In the genomic region with DNA sequence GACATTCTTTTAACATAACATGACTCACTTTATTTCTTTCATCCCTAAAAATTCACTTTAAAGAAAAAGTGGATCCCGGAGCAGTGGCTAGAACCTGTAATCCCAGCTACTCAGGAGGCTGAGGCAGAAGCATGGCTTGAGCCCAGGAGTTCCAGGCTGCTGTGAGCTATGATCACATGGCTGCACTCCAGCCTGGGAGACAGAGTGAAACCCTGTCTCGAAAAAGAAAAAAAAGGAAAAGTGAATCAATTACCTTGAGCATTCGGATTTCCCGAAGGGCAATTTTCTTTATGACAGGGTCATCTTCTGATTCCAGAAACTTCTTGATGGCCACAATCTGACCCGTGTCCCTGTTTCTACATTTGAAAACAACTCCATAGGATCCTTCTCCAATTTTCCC, we compare ENCODE assay signal across 8 cellular contexts. TPM values are rescaled to one million over a fixed set of nuclear protein-coding genes. Genes with fewer than 3 reads are reported as not detected.
DNase-seq lines count a peak whose midpoint lies in the region; ATAC-seq and TF ChIP-seq lines count a peak whose summit lies in the region.

No MANE protein-coding gene starts in this region.

- no peaks in the 10 kb centered on the region for H3K9me3 ChIP-seq in CD8-positive, alpha-beta T cell (ENCODE audit: low read length)
- H3K9me3 ChIP-seq in esophagus muscularis mucosa, result no peaks in the 10 kb centered on the region
- no peaks in the 10 kb centered on the region for H3K9me3 ChIP-seq in parathyroid adenoma (ENCODE audit: control insufficient read depth, low read length)

- H3K27ac Mint-ChIP-seq in CD8-positive, alpha-beta T cell, result no peak overlapping the region

- no peak for TF ChIP-seq CTCF in CD8-positive, alpha-beta T cell (IDR thresholded peaks at IDR 0.05)
- no peak for TF ChIP-seq CTCF in esophagus muscularis mucosa (IDR thresholded peaks at IDR 0.05)
- no peak for TF ChIP-seq CTCF in parathyroid adenoma (IDR thresholded peaks at IDR 0.05)

- H3K27me3 ChIP-seq in CD8-positive, alpha-beta T cell (ENCODE audit: insufficient read depth, low read length), result no peaks in the 10 kb centered on the region
- H3K27me3 ChIP-seq in esophagus muscularis mucosa, result peaks cover 0 to 5% (median 0%) of the 10 kb centered on the region in 4 donors
- H3K27me3 ChIP-seq in parathyroid adenoma (ENCODE audit: control insufficient read depth, insufficient read depth, low read length), result no peaks in the 10 kb centered on the region

- H3K36me3 Mint-ChIP-seq in CD8-positive, alpha-beta T cell, result peaks cover 2% of the 10 kb centered on the region

- H3K4me3 ChIP-seq in CD8-positive, alpha-beta T cell (ENCODE audit: low read depth, low read length), result no peak overlapping the region
- H3K4me3 ChIP-seq in esophagus muscularis mucosa, result peak overlapping the region; percentile 68 to 93 (median 76)
- no peak overlapping the region for H3K4me3 ChIP-seq in parathyroid adenoma (ENCODE audit: low read depth, low read length)

- H3K9ac ChIP-seq in parathyroid adenoma, result no peak overlapping the region

- POLR2A ChIA-PET in CD8-positive, alpha-beta T cell (lab: Charles Lee), result no interaction called here

- peak overlapping the region; percentile 5 for H3K4me2 ChIP-seq in parathyroid adenoma (ENCODE audit: low read length)

- H3K9me3 Mint-ChIP-seq in CD8-positive, alpha-beta T cell, result no peaks in the 10 kb centered on the region

- TF ChIP-seq EP300 in esophagus muscularis mucosa (IDR thresholded peaks at IDR 0.05), result no peak

- no peak for ATAC-seq in CD8-positive, alpha-beta T cell
- ATAC-seq in GM18505 (IDR thresholded peaks at IDR 0.05; ENCODE audit: unreplicated experiment) (no peak), GM18498 (IDR thresholded peaks at IDR 0.05; ENCODE audit: unreplicated experiment) (no peak)

- TF ChIP-seq POLR2A in esophagus muscularis mucosa (IDR thresholded peaks at IDR 0.05; ENCODE audit: low read depth) (no peak), GM18505 (IDR thresholded peaks at IDR 0.05; ENCODE audit: borderline replicate concordance, extremely low read depth, insufficient read depth, insufficient read length) (no peak)

- intact Hi-C loops in CD8-positive, alpha-beta T cell (cut with DNase I, micrococcal nuclease), result loop anchor here (5.0 kb wide), 1 partner anchor 33 kb away; no protein-coding TSS in a partner anchor
- intact Hi-C loops in esophagus muscularis mucosa (cut with DNase I), result loop anchor here (5.0 to 10.0 kb wide), 2 partner anchors 51 to 137 kb away; partner anchors contain the start of gene MAP4K5

- peaks cover 10% of the 10 kb centered on the region for H3K4me1 Mint-ChIP-seq in CD8-positive, alpha-beta T cell (ENCODE audit: low read depth)

- H3K4me1 ChIP-seq in CD8-positive, alpha-beta T cell (ENCODE audit: insufficient read depth, low read length), result peaks cover 6% of the 10 kb centered on the region
- H3K4me1 ChIP-seq in esophagus muscularis mucosa (peaks cover 7 to 36% (median 29%) of the 10 kb centered on the region in 4 donors), parathyroid adenoma (peaks cover 13% of the 10 kb centered on the region)

- no peak overlapping the region for H3K27ac ChIP-seq in CD8-positive, alpha-beta T cell (ENCODE audit: low read depth, low read length)
- H3K27ac ChIP-seq in esophagus muscularis mucosa (replicated peaks in 1 of 4) (peak overlapping the region in 3 of 4 donors; percentile 78 to 89 (median 86)), parathyroid adenoma (no peak overlapping the region)

- no peaks in the 10 kb centered on the region for H3K36me3 ChIP-seq in CD8-positive, alpha-beta T cell (ENCODE audit: insufficient read depth, low read length)
- H3K36me3 ChIP-seq in esophagus muscularis mucosa (no peaks in the 10 kb centered on the region), parathyroid adenoma (ENCODE audit: control insufficient read depth, insufficient read depth, low read length) (no peaks in the 10 kb centered on the region)

- 69% methylated on average over 5 of the region's 5 CpGs for WGBS in esophagus muscularis mucosa

- H3K4me3 Mint-ChIP-seq in CD8-positive, alpha-beta T cell, result peak overlapping the region; percentile 86

- CTCF ChIA-PET in CD8-positive, alpha-beta T cell (lab: Charles Lee), result no interaction called here

- DNase-seq in CD8-positive, alpha-beta T cell, result no peak
- DNase-seq in NCI-H69 (lab: John Stamatoyannopoulos, UW) (peak; percentile 30), esophagus muscularis mucosa (ENCODE audit: extremely low spot score) (peak; percentile 47), NCI-H524 (lab: John Stamatoyannopoulos, UW) (no peak)
- DNase-seq in stimulated activated CD4-positive, alpha-beta T cell treated with anti-CD3 and anti-CD28 coated beads, Interleukin-1b, Interleukin-23, amount 100 ng/mL, for 48 hours, result no peak

- no peaks in the 10 kb centered on the region for H3K79me2 ChIP-seq in parathyroid adenoma

- peaks cover 3% of the 10 kb centered on the region for H3K27me3 Mint-ChIP-seq in CD8-positive, alpha-beta T cell (ENCODE audit: low read depth)

- H2AFZ ChIP-seq in parathyroid adenoma, result peak overlapping the region; percentile 35

RNA-seq across cellular contexts. Expression of gene CDKL1, which starts 1.2 kb away (rescaled TPM):
- 1 to 10 TPM; 1.2 to 1.5 TPM for total RNA-seq in CD8-positive, alpha-beta T cell
- total RNA-seq in esophagus muscularis mucosa, result 10 to 100 TPM; 11.2 to 17.7 (median 12.3) TPM

Comparison
In these comparisons a context has a peak if more than half of its experiments do, and no peak if none do; other contexts are left out.
1. DNase-seq: peak in NCI-H69 (single experiment) and esophagus muscularis mucosa (single experiment); none in CD8-positive, alpha-beta T cell (0 of 7), stimulated activated CD4-positive, alpha-beta T cell treated with anti-CD3 and anti-CD28 coated beads, Interleukin-1b, Interleukin-23, amount 100 ng/mL, for 48 hours (single experiment) and NCI-H524 (0 of 2).
2. H3K27ac ChIP-seq: peak in esophagus muscularis mucosa (3 of 4); none in CD8-positive, alpha-beta T cell (single experiment) and parathyroid adenoma (single experiment).
3. H3K4me3 ChIP-seq: peak in esophagus muscularis mucosa (4 of 4); none in CD8-positive, alpha-beta T cell (single experiment) and parathyroid adenoma (single experiment).
4. RNA of gene CDKL1, which starts 1.2 kb away (total RNA-seq): 11.2 to 17.7 TPM in esophagus muscularis mucosa; 1.2 to 1.5 TPM in CD8-positive, alpha-beta T cell; every median in the first group is over 4 times any median in the second.